ENCODE assay signal across 8 cellular contexts in genomic region chr12:49130151-49131050, GRCh38. TPM values are rescaled to one million over a fixed set of nuclear protein-coding genes. Genes with fewer than 3 reads are reported as not detected.
A peak's percentile ranks its signal among the peaks of the same experiment; 100 is the strongest.
DNase-seq lines count a peak whose midpoint lies in the region; ATAC-seq and TF ChIP-seq lines count a peak whose summit lies in the region.

No MANE protein-coding gene starts in this region.

- peaks cover 36% of the 10 kb centered on the region for H3K36me3 Mint-ChIP-seq in nephron progenitor cell (ENCODE audit: low read depth)

- H3K4me3 Mint-ChIP-seq in nephron progenitor cell, result peak overlapping the region; percentile 94

- H3K4me1 ChIP-seq in ES-I3 (ENCODE audit: insufficient read depth, low read length) (no peaks in the 10 kb centered on the region; the same call in 1 of the 2 replicates), RWPE2 (ENCODE audit: insufficient read depth, poor library complexity, severe bottlenecking) (no peaks in the 10 kb centered on the region)

- TF ChIP-seq CTCF in RWPE2 (IDR thresholded peaks at IDR 0.05; ENCODE audit: poor library complexity, severe bottlenecking) (peak; percentile 97), fibroblast of the aortic adventitia (IDR thresholded peaks at IDR 0.05; ENCODE audit: insufficient read depth, low read length) (peak; percentile 90), nephron progenitor cell (IDR thresholded peaks at IDR 0.05) (peak; percentile 86)

- H3K9me3 Mint-ChIP-seq in nephron progenitor cell, result no peaks in the 10 kb centered on the region

- H3K27ac ChIP-seq in RWPE2 (ENCODE audit: poor library complexity, severe bottlenecking), result peak overlapping the region; percentile 96

- peak; percentile 49 for ATAC-seq in RWPE2 (ENCODE audit: low read depth)
- ATAC-seq in stimulated activated naive CD8-positive, alpha-beta T cell treated with anti-CD3 and anti-CD28 coated beads, Interleukin-15, Interleukin-2, amounts not matched to agents 100 U/mL and 50 U/mL, for 24 hours, result peak; percentile 67

- H3K27me3 ChIP-seq in H7 (ENCODE audit: control insufficient read depth, insufficient read depth, low read length), result no peaks in the 10 kb centered on the region
- no peaks in the 10 kb centered on the region for H3K27me3 ChIP-seq in RWPE2 (ENCODE audit: insufficient read depth, poor library complexity, severe bottlenecking)

- H3K4me3 ChIP-seq in H7 (ENCODE audit: insufficient read depth, low read depth, low read length) (peak overlapping the region; percentile 99), RWPE2 (ENCODE audit: severe bottlenecking) (peak overlapping the region; percentile 91), fibroblast of the aortic adventitia (ENCODE audit: low read depth, low read length) (peak overlapping the region; percentile 96)

- H3K9me3 ChIP-seq in ES-I3 (ENCODE audit: control insufficient read depth, insufficient read depth, low read length) (no peaks in the 10 kb centered on the region), RWPE2 (ENCODE audit: severe bottlenecking) (no peaks in the 10 kb centered on the region)

- peaks cover 43% of the 10 kb centered on the region for H3K4me1 Mint-ChIP-seq in nephron progenitor cell

- peaks cover 15% of the 10 kb centered on the region for H3K36me3 ChIP-seq in ES-I3 (ENCODE audit: insufficient read depth, low read length)
- H3K36me3 ChIP-seq in H7 (replicated peaks; ENCODE audit: control insufficient read depth, insufficient read depth, low read length), result peaks cover 18% of the 10 kb centered on the region
- peaks cover 42% of the 10 kb centered on the region for H3K36me3 ChIP-seq in RWPE2 (ENCODE audit: low read depth)

- peaks cover 3% of the 10 kb centered on the region for H3K27me3 Mint-ChIP-seq in nephron progenitor cell (ENCODE audit: low read depth, poor library complexity)

- peak overlapping the region; percentile 99 for H3K27ac Mint-ChIP-seq in nephron progenitor cell

- peak overlapping the region; percentile 64 for H3K9ac ChIP-seq in ES-I3 (ENCODE audit: low read depth, low read length)

- peak; percentile 91 for DNase-seq in H7
- DNase-seq in LoVo (ENCODE audit: low spot score), result peak; percentile 97
- peak; percentile 91 for DNase-seq in RWPE2 (ENCODE audit: low spot score)
- DNase-seq in activated effector memory CD4-positive, alpha-beta T cell treated with Interleukin-2 at 50 U/mL for 16 hours, result peak; percentile 90
- DNase-seq in fibroblast of the aortic adventitia (ENCODE audit: low read depth), result peak; percentile 91
- DNase-seq in nephron progenitor cell, result peak; percentile 89
- peak; percentile 95 for DNase-seq in stimulated activated naive CD8-positive, alpha-beta T cell treated with anti-CD3 and anti-CD28 coated beads, Interleukin-15, Interleukin-2, amounts not matched to agents 100 U/mL and 50 U/mL, for 24 hours

RNA-seq across cellular contexts. Expression of gene TUBA1B, which starts 0.8 kb away (rescaled TPM):
- 3,556 and 4,028 TPM in 2 replicates for total RNA-seq in H7 (2014; rRNA removed; shearing (Covaris generic))
- total RNA-seq in fibroblast of the aortic adventitia (ENCODE audit: low replicate concordance), result 159 and 2,451 TPM in 2 replicates

RNA-seq across cellular contexts. Expression of gene LMBR1L, which starts 19.8 kb away (rescaled TPM):
- total RNA-seq in H7 (2014; rRNA removed; shearing (Covaris generic)), result 63.0 and 75.6 TPM in 2 replicates
- 20.2 and 57.3 TPM in 2 replicates for total RNA-seq in fibroblast of the aortic adventitia (ENCODE audit: low replicate concordance)

RNA-seq across cellular contexts. Expression of gene DHH, which starts 35.8 kb away (rescaled TPM):
- not detected in 2 replicates for total RNA-seq in H7 (2014; rRNA removed; shearing (Covaris generic))
- 0.41 TPM in 1 of 2 replicates, not detected in the other for total RNA-seq in fibroblast of the aortic adventitia (ENCODE audit: low replicate concordance)

RNA-seq across cellular contexts. Expression of gene TUBA1A, which starts 58.5 kb away (rescaled TPM):
- total RNA-seq in H7 (2014; rRNA removed; shearing (Covaris generic)), result 268 and 321 TPM in 2 replicates
- 320 and 961 TPM in 2 replicates for total RNA-seq in fibroblast of the aortic adventitia (ENCODE audit: low replicate concordance)

Comparison
In these comparisons a context has a peak if more than half of its experiments do, and no peak if none do; other contexts are left out.
1. Peak in every context shown above with its lines: DNase-seq, ATAC-seq, H3K4me3 ChIP-seq and H3K27ac ChIP-seq.